Comparison of ENCODE assay signal across 10 cellular contexts in genomic region chr21:32304998-32305397, GRCh38. TPM values are rescaled to one million over a fixed set of nuclear protein-coding genes. Genes with fewer than 3 reads are reported as not detected.
"Had no signal": no experiment of that assay in that cellular context is flagged by ENCODE, and none has a peak within 500 bp of the region (broad histone marks: within the 10 kb centered on the region; RNA-seq: fewer than 3 reads in every experiment).

No MANE protein-coding gene starts in this region.

- H3K4me2 ChIP-seq: GM23338, KMS-11 had no signal

- FAIRE-seq: H1, H54 had no signal

- H3K9me3 Mint-ChIP-seq: GM23338, H9, HFFc6 had no signal

- H3K27ac Mint-ChIP-seq: GM23338, H9, HFFc6 had no signal

- H3K9ac ChIP-seq: KMS-11 had no signal

- DNase-seq: H9, HCEC 1CT, HFFc6, IMR-90, KBM-7 had no signal

- H2AFZ ChIP-seq: GM23338 had no signal

- H3K4me3 ChIP-seq: GM23338 had no signal

- H3K4me3 Mint-ChIP-seq: GM23338, H9, HFFc6 had no signal

- H3K27ac ChIP-seq: KMS-11 had no signal

RNA-seq across cellular contexts. Expression of gene MRAP, which starts 6.3 kb away (rescaled TPM):
- total RNA-seq: GM23338, H1, H9, HFFc6, HT-29, IMR-90 had no signal
- polyA plus RNA-seq: H1, IMR-90 had no signal
